23 cellular contexts compared by ENCODE assay signal in the genomic region with DNA sequence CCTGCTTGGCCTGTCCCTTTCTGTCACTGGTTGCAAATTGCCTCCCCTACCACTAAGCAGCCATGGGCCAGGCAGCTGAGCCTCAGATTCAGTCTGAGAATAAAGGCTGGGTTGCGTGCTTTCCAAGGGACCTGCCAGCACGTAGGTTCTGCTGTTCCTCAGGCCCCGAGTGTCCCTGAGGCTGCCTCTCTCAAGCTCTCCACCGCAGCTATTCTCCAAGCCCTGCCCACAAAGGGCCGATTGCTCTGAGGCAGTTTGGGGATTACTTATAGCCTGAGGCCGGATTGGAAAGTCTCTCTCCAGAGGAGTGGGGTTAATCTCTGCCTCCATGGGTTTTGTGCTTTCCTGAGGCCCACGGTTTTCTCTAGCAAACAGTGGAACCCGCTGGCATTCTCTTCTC.
"Had no signal": no experiment of that assay in that cellular context is flagged by ENCODE, and none has a peak within 500 bp of the region (broad histone marks: within the 10 kb centered on the region; RNA-seq: fewer than 3 reads in every experiment).

No MANE protein-coding gene starts in this region.

- H3K36me3 ChIP-seq: neutrophil, sigmoid colon had no signal

- H3K27ac Mint-ChIP-seq: dendritic cell treated with granulocyte-macrophage colony-stimulating factor and Interleukin-4, amounts not matched to agents 40 ng/mL and 50 ng/mL, for 4 days; naive thymus-derived CD4-positive, alpha-beta T cell; nephron progenitor cell; stimulated activated naive B cell treated with anti-CD40 and anti-IgM and Interleukin-4, amounts not matched to agents 10 μg/mL and 1 μg/mL and 100 μg/mL, for 72 hours had no signal

- H3K79me2 ChIP-seq: hepatocyte had no signal

- H3K4me3 Mint-ChIP-seq: dendritic cell treated with granulocyte-macrophage colony-stimulating factor and Interleukin-4, amounts not matched to agents 40 ng/mL and 50 ng/mL, for 4 days; nephron progenitor cell; stimulated activated naive B cell treated with anti-CD40 and anti-IgM and Interleukin-4, amounts not matched to agents 10 μg/mL and 1 μg/mL and 100 μg/mL, for 72 hours; stimulated activated naive CD8-positive, alpha-beta T cell treated with anti-CD3 and anti-CD28 coated beads, Interleukin-15, amount 100 ng/mL, for 72 hours had no signal

- H3K4me3 ChIP-seq: hepatocyte, lung, psoas muscle, sigmoid colon, skin epidermis, testis had no signal

- ATAC-seq: foreskin keratinocyte; left cardiac atrium; naive thymus-derived CD4-positive, alpha-beta T cell; stimulated activated naive B cell treated with anti-CD40 and anti-IgM and Interleukin-4, amounts not matched to agents 10 μg/mL and 1 μg/mL and 100 μg/mL, for 72 hours had no signal

- DNase-seq: erythroblast; foreskin keratinocyte; head of caudate nucleus; kidney; left cardiac atrium; left ventricle myocardium superior; mesenchymal stem cell; naive thymus-derived CD4-positive, alpha-beta T cell; nephron progenitor cell; psoas muscle; retina; sigmoid colon; stimulated activated CD4-positive, alpha-beta T cell treated with anti-CD3 and anti-CD28 coated beads, Interleukin-2, amount 100 ng/mL, for 24 hours; stimulated activated CD4-positive, alpha-beta T cell treated with anti-CD3 and anti-CD28 coated beads, Interleukin-4, amount 100 ng/mL, for 4 hours; stimulated activated naive B cell treated with anti-CD40 and anti-IgM and Interleukin-4, amounts not matched to agents 10 μg/mL and 1 μg/mL and 100 μg/mL, for 72 hours; stimulated activated naive CD8-positive, alpha-beta T cell treated with anti-CD3 and anti-CD28 coated beads, Interleukin-15, amount 100 ng/mL, for 72 hours; testis; trophoblast cell had no signal

- H3K27me3 ChIP-seq: foreskin keratinocyte, hepatocyte, neutrophil, sigmoid colon, testis had no signal

- H3K4me1 ChIP-seq: foreskin keratinocyte, psoas muscle, sigmoid colon, testis had no signal

- H3K27ac ChIP-seq: foreskin keratinocyte, hepatocyte, neutrophil, psoas muscle, sigmoid colon, skin epidermis, testis had no signal

- H3K27me3 Mint-ChIP-seq: naive thymus-derived CD4-positive, alpha-beta T cell; stimulated activated naive CD8-positive, alpha-beta T cell treated with anti-CD3 and anti-CD28 coated beads, Interleukin-15, amount 100 ng/mL, for 72 hours had no signal

- H3K9me3 Mint-ChIP-seq: stimulated activated naive CD8-positive, alpha-beta T cell treated with anti-CD3 and anti-CD28 coated beads, Interleukin-15, amount 100 ng/mL, for 72 hours had no signal

- H2AFZ ChIP-seq: hepatocyte had no signal

- H3K9me3 ChIP-seq: neutrophil, testis had no signal

- H3K4me2 ChIP-seq: hepatocyte had no signal
